Comparison of ENCODE assay signal across 13 cellular contexts in the genomic region with DNA sequence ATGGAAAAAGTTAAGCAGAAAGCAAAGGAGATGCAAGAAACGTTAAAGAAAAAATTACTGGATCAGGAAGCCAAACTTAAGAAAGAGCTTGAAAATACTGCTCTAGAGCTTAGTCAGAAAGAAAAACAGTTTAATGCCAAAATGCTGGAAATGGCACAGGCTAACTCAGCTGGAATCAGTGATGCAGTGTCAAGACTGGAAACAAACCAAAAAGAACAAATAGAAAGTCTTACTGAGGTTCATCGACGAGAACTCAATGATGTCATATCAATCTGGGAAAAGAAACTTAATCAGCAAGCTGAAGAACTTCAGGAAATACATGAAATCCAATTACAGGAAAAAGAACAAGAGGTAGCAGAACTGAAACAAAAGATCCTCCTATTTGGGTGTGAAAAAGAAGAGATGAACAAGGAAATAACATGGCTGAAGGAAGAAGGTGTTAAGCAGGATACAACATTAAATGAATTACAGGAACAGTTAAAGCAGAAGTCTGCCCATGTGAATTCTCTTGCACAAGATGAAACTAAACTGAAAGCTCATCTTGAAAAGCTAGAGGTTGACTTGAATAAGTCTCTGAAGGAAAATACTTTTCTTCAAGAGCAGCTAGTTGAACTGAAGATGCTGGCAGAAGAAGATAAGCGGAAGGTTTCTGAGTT.
DNase-seq lines count a peak whose midpoint lies in the region; ATAC-seq lines count a peak whose summit lies in the region.
"Had no signal": no experiment of that assay in that cellular context is flagged by ENCODE, and none has a peak within 500 bp of the region (broad histone marks: within the 10 kb centered on the region; RNA-seq: fewer than 3 reads in every experiment).

No MANE protein-coding gene starts in this region.

- no peaks in the 10 kb centered on the region for H4K20me1 ChIP-seq in GM23248 (ENCODE audit: insufficient read depth)

- in situ Hi-C loops in GM23248 (cut with MboI), result no loop called here

- H3K4me3 ChIP-seq in GM23248 (no peak overlapping the region), muscle layer of duodenum (ENCODE audit: low read depth in 1 of 2, low read length in 2 of 2) (no peak overlapping the region)
- H3K4me3 ChIP-seq: heart right ventricle had no signal

- H3K9ac ChIP-seq in GM23248, result no peak overlapping the region

- no peaks in the 10 kb centered on the region for H3K9me2 ChIP-seq in GM23248 (ENCODE audit: insufficient read depth)

- H2AFZ ChIP-seq in GM23248, result no peak overlapping the region

- H3K79me2 ChIP-seq in GM23248 (ENCODE audit: insufficient read depth), result no peaks in the 10 kb centered on the region; the same call in 1 of the 2 replicates

- WGBS in GM23248 (ENCODE audit: low coverage in 1 of 2, low lambda C conversion rate in 2 of 2, missing lambda C conversion rate in 2 of 2), 2 experiments, result 40 to 46% methylated on average over 4 of the region's 4 CpGs

- intact Hi-C loops in dendritic cell treated with granulocyte-macrophage colony-stimulating factor and Interleukin-4, amounts not matched to agents 40 ng/mL and 50 ng/mL, for 4 days (cut with micrococcal nuclease), result no loop called here

- H3K27me3 Mint-ChIP-seq in dendritic cell treated with granulocyte-macrophage colony-stimulating factor and Interleukin-4, amounts not matched to agents 40 ng/mL and 50 ng/mL, for 4 days, result no peaks in the 10 kb centered on the region
- H3K27me3 Mint-ChIP-seq: activated CD4-positive, alpha-beta T cell treated with anti-CD3 and anti-CD28 coated beads, Interleukin-2, amount 10 ng/mL, durations not matched to agents 7 days and 5 days had no signal

- DNase-seq in AG08396 (ENCODE audit: low spot score) (peak; percentile 8), GM23248 (peak; percentile 55), NCI-H1436 treated with DMSO at 0.1 percent for 48 hours (lab: John Stamatoyannopoulos, UW) (no peak)
- no peak for DNase-seq in stimulated activated naive CD4-positive, alpha-beta T cell (lab: John Stamatoyannopoulos, UW)
- DNase-seq in effector CD8-positive, alpha-beta T cell (lab: John Stamatoyannopoulos, UW), result no peak
- DNase-seq: activated CD4-positive, alpha-beta T cell treated with anti-CD3 and anti-CD28 coated beads, Interleukin-2, amount 10 ng/mL, durations not matched to agents 7 days and 5 days; caudate nucleus; heart right ventricle; NCI-H2081; stimulated activated CD4-positive, alpha-beta T cell treated with anti-CD3 and anti-CD28 coated beads, Interleukin-2, amount 100 ng/mL, for 24 hours had no signal

- no peaks in the 10 kb centered on the region for H3K27me3 ChIP-seq in GM23248 (replicated peaks; ENCODE audit: insufficient read depth)
- H3K27me3 ChIP-seq in muscle layer of duodenum (ENCODE audit: low read depth, low read length), result no peaks in the 10 kb centered on the region
- H3K27me3 ChIP-seq: heart right ventricle had no signal

- H3K4me1 Mint-ChIP-seq in dendritic cell treated with granulocyte-macrophage colony-stimulating factor and Interleukin-4, amounts not matched to agents 40 ng/mL and 50 ng/mL, for 4 days (ENCODE audit: low read depth), result peaks cover 50% of the 10 kb centered on the region

- H3K36me3 ChIP-seq in GM23248 (ENCODE audit: low read depth) (peaks cover 53% of the 10 kb centered on the region), muscle layer of duodenum (ENCODE audit: control insufficient read depth in 1 of 2, insufficient read depth in 2 of 2, low read length in 2 of 2) (peaks cover 27 to 59% of the 10 kb centered on the region in 2 donors)

- H3F3A ChIP-seq in GM23248 (ENCODE audit: insufficient read depth), result no peaks in the 10 kb centered on the region

- H3K9me3 ChIP-seq in GM23248 (ENCODE audit: low read depth) (no peaks in the 10 kb centered on the region), muscle layer of duodenum (ENCODE audit: control insufficient read depth in 1 of 2, low read length in 2 of 2) (no peaks in the 10 kb centered on the region)
- H3K9me3 ChIP-seq: heart right ventricle had no signal

- peaks cover 86% of the 10 kb centered on the region for H3K36me3 Mint-ChIP-seq in dendritic cell treated with granulocyte-macrophage colony-stimulating factor and Interleukin-4, amounts not matched to agents 40 ng/mL and 50 ng/mL, for 4 days (ENCODE audit: low read depth)

- H3K27ac ChIP-seq in GM23248, result no peak overlapping the region
- peak overlapping the region; percentile 3 for H3K27ac ChIP-seq in muscle layer of duodenum (ENCODE audit: low read length)

- no peak overlapping the region for H3K4me3 Mint-ChIP-seq in dendritic cell treated with granulocyte-macrophage colony-stimulating factor and Interleukin-4, amounts not matched to agents 40 ng/mL and 50 ng/mL, for 4 days
- H3K4me3 Mint-ChIP-seq: activated CD4-positive, alpha-beta T cell treated with anti-CD3 and anti-CD28 coated beads, Interleukin-2, amount 10 ng/mL, durations not matched to agents 7 days and 5 days had no signal

- no peaks in the 10 kb centered on the region for H3K9me3 Mint-ChIP-seq in dendritic cell treated with granulocyte-macrophage colony-stimulating factor and Interleukin-4, amounts not matched to agents 40 ng/mL and 50 ng/mL, for 4 days

- no peak overlapping the region for H3K4me2 ChIP-seq in GM23248 (ENCODE audit: unreplicated experiment)

- H3K4me1 ChIP-seq in GM23248 (ENCODE audit: insufficient read depth) (peaks cover 13% of the 10 kb centered on the region; the same call in 1 of the 2 replicates), muscle layer of duodenum (ENCODE audit: control insufficient read depth in 1 of 2, insufficient read depth in 2 of 2, low read length in 2 of 2) (peaks cover 5 to 30% of the 10 kb centered on the region in 2 donors)

- no peak for ATAC-seq in HG02852 (IDR thresholded peaks at IDR 0.05; ENCODE audit: unreplicated experiment)

- peak overlapping the region; percentile 80 for H3K27ac Mint-ChIP-seq in dendritic cell treated with granulocyte-macrophage colony-stimulating factor and Interleukin-4, amounts not matched to agents 40 ng/mL and 50 ng/mL, for 4 days
- H3K27ac Mint-ChIP-seq: activated CD4-positive, alpha-beta T cell treated with anti-CD3 and anti-CD28 coated beads, Interleukin-2, amount 10 ng/mL, durations not matched to agents 7 days and 5 days had no signal

Comparison
In these comparisons a context has a peak if more than half of its experiments do, and no peak if none do; other contexts are left out.
1. DNase-seq: peak in AG08396 (single experiment) and GM23248 (single experiment); none in stimulated activated naive CD4-positive, alpha-beta T cell (0 of 6), NCI-H1436 treated with DMSO at 0.1 percent for 48 hours (single experiment) and effector CD8-positive, alpha-beta T cell (single experiment).